In genomic region chr7:131552053-131552452, GRCh38 we compare ENCODE assay signal across 1 cellular context.
TF ChIP-seq lines count a peak whose summit lies in the region.

No MANE protein-coding gene starts in this region.

TF ChIP-seq in H1, 55 proteins besides CTCF, POLR2A, EP300 and RAD21:
- no peak for TF ChIP-seq SP1 (IDR thresholded peaks at IDR 0.05; ENCODE audit: low read depth, low read length)
- TF ChIP-seq TAF1 (IDR thresholded peaks at IDR 0.05; ENCODE audit: low read depth, low read length), result no peak
- no peak for TF ChIP-seq NANOG (IDR thresholded peaks at IDR 0.05; ENCODE audit: insufficient read depth, low read depth, low read length, poor library complexity, severe bottlenecking)
- TF ChIP-seq HDAC6 (IDR thresholded peaks at IDR 0.05; ENCODE audit: low read depth, low read length), result no peak
- TF ChIP-seq EGR1 (IDR thresholded peaks at IDR 0.05; ENCODE audit: borderline replicate concordance, low read depth, low read length), result no peak
- no peak for TF ChIP-seq GABPA (IDR thresholded peaks at IDR 0.05; ENCODE audit: borderline replicate concordance, insufficient read depth, low read length)
- 0 out of 2 replicates have a peak, but pooled peaks have one; percentile 22 for TF ChIP-seq POLR2AphosphoS5 (IDR thresholded peaks at IDR 0.05; ENCODE audit: low read depth, low read length)
